ENCODE assay signal across 7 cellular contexts in the genomic region with DNA sequence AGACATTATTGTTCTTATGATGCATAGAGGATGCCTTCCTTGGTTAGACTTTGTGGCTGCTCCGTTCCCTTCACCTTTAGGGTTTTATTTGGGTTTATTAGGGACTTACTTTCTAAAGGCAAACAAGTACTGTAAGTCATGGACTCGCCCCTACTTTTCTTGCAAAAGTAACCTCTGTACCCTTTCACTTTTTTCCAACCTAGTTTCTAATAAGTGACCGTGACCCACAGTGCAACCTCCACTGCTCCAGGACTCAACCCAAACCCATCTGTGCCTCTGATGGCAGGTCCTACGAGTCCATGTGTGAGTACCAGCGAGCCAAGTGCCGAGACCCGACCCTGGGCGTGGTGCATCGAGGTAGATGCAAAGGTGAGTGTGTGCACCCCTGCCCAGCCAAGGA.
"Had no signal": no experiment of that assay in that cellular context is flagged by ENCODE, and none has a peak within 500 bp of the region (broad histone marks: within the 10 kb centered on the region; RNA-seq: fewer than 3 reads in every experiment).

No MANE protein-coding gene starts in this region.

- H3K27ac ChIP-seq: GM23248, HL-60 had no signal

- H3K9me3 ChIP-seq: HAP-1 had no signal

- H3K4me1 ChIP-seq: HAP-1 had no signal

- H2AFZ ChIP-seq: GM23248 had no signal

- H3K36me3 ChIP-seq: HAP-1 had no signal

- H3K4me3 ChIP-seq: GM23248, HAP-1 had no signal

- DNase-seq: GM23248, GOT3, H7, HFFc6 had no signal

- ATAC-seq: HCT116 had no signal

- H3K9ac ChIP-seq: GM23248 had no signal
